ENCODE assay signal across 17 cellular contexts in the genomic region with DNA sequence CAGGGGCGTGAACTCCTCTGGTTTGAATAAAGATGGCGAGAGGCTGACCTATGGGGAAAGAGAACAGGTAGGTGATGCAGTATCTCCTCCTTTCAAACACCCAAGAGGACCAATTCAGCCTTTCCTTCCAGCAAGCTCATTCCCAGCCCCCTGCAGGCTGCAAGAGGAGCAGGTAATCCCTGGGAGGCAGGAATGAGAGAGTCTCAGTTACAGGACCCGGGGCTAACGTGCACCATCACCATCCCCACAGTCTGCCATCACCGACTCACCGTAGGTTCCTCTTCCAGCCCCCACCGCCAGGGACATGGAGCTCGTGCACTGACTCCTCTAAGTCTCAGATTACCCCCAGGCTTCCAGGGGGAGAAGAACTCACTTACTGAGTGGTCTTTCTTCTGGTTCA. TPM values are rescaled to one million over a fixed set of nuclear protein-coding genes. Genes with fewer than 3 reads are reported as not detected.
"Had no signal": no experiment of that assay in that cellular context is flagged by ENCODE, and none has a peak within 500 bp of the region (broad histone marks: within the 10 kb centered on the region; RNA-seq: fewer than 3 reads in every experiment).

No MANE protein-coding gene starts in this region.

- H3K27ac ChIP-seq: body of pancreas, left ventricle myocardium inferior, parathyroid adenoma had no signal

- H3K27me3 ChIP-seq: body of pancreas had no signal

- H3K4me3 Mint-ChIP-seq: activated T-cell treated with anti-CD3 and anti-CD28 coated beads, Interleukin-2, amount 50 U/mL, for 24 hours; central memory CD8-positive, alpha-beta T cell; effector memory CD8-positive, alpha-beta T cell had no signal

- H3K36me3 Mint-ChIP-seq: activated naive CD4-positive, alpha-beta T cell treated with anti-CD3 and anti-CD28 coated beads, Interleukin-2, amount 50 U/mL, for 72 hours had no signal

- H3K9me3 Mint-ChIP-seq: activated naive CD4-positive, alpha-beta T cell treated with anti-CD3 and anti-CD28 coated beads, Interleukin-2, amount 50 U/mL, for 72 hours; activated T-cell treated with anti-CD3 and anti-CD28 coated beads, Interleukin-2, amount 50 U/mL, for 24 hours; central memory CD8-positive, alpha-beta T cell; effector memory CD8-positive, alpha-beta T cell had no signal

- FAIRE-seq: islet of Langerhans, urothelium cell line had no signal

- DNase-seq: activated CD4-positive, alpha-beta T cell treated with anti-CD3 and anti-CD28 coated beads, Interleukin-2, amount 50 U/mL, for 4 hours; activated CD4-positive, CD25-positive, alpha-beta regulatory T cell treated with anti-CD3 and anti-CD28 coated beads, Interleukin-2, amount 50 U/mL, for 72 hours; activated effector memory CD4-positive, alpha-beta T cell treated with Interleukin-2 at 50 U/mL for 16 hours; activated T-cell treated with anti-CD3 and anti-CD28 coated beads, Interleukin-2, amount 50 U/mL, for 24 hours; amniotic stem cell; body of pancreas; effector memory CD8-positive, alpha-beta T cell; hypothalamus; left ventricle myocardium inferior; stimulated activated CD4-positive, alpha-beta T cell treated with anti-CD3 and anti-CD28 coated beads, Interleukin-15, amount 100 ng/mL, for 24 hours; stimulated activated CD4-positive, alpha-beta T cell treated with anti-CD3 and anti-CD28 coated beads, Interleukin-4, amount 100 ng/mL, for 4 hours had no signal

- H3K4me1 ChIP-seq: body of pancreas, left ventricle myocardium inferior, parathyroid adenoma had no signal

- ATAC-seq: activated naive CD4-positive, alpha-beta T cell treated with anti-CD3 and anti-CD28 coated beads, Interleukin-2, amount 50 U/mL, for 72 hours; body of pancreas; effector memory CD8-positive, alpha-beta T cell had no signal

- H3K79me2 ChIP-seq: parathyroid adenoma had no signal

- H3K9me3 ChIP-seq: body of pancreas, left ventricle myocardium inferior had no signal

- H3K9ac ChIP-seq: parathyroid adenoma had no signal

- H3K27ac Mint-ChIP-seq: activated naive CD4-positive, alpha-beta T cell treated with anti-CD3 and anti-CD28 coated beads, Interleukin-2, amount 50 U/mL, for 72 hours; activated T-cell treated with anti-CD3 and anti-CD28 coated beads, Interleukin-2, amount 50 U/mL, for 24 hours; effector memory CD8-positive, alpha-beta T cell had no signal

- H2AFZ ChIP-seq: parathyroid adenoma had no signal

- H3K4me3 ChIP-seq: body of pancreas, left ventricle myocardium inferior had no signal

- H3K36me3 ChIP-seq: left ventricle myocardium inferior had no signal

- H3K4me1 Mint-ChIP-seq: central memory CD8-positive, alpha-beta T cell had no signal

RNA-seq across cellular contexts. Expression of a gene that starts 26.7 kb away (rescaled TPM):
- total RNA-seq: activated naive CD4-positive, alpha-beta T cell treated with anti-CD3 and anti-CD28 coated beads, Interleukin-2, amount 50 U/mL, for 72 hours; skeletal muscle tissue had no signal
